19 cellular contexts compared by ENCODE assay signal in genomic region chr5:109701779-109702178, GRCh38. TPM values are rescaled to one million over a fixed set of nuclear protein-coding genes. Genes with fewer than 3 reads are reported as not detected.
DNase-seq lines count a peak whose midpoint lies in the region; ATAC-seq, FAIRE-seq and TF ChIP-seq lines count a peak whose summit lies in the region.
"Had no signal": no experiment of that assay in that cellular context is flagged by ENCODE, and none has a peak within 500 bp of the region (broad histone marks: within the 10 kb centered on the region; RNA-seq: fewer than 3 reads in every experiment).

No MANE protein-coding gene starts in this region.

- no peak overlapping the region for H3K4me3 Mint-ChIP-seq in Caco-2 (ENCODE audit: unreplicated experiment)
- H3K4me3 Mint-ChIP-seq in activated CD4-positive, alpha-beta T cell treated with anti-CD3 and anti-CD28 coated beads, Interleukin-2, amount 10 ng/mL, durations not matched to agents 7 days and 5 days: no peak overlapping the region
- no peak overlapping the region for H3K4me3 Mint-ChIP-seq in neural progenitor cell
- H3K4me3 Mint-ChIP-seq: activated CD4-positive, alpha-beta T cell treated with anti-CD3 and anti-CD28 coated beads, Interleukin-2, amount 10 ng/mL, durations not matched to agents 24 days and 14 days; dendritic cell treated with granulocyte-macrophage colony-stimulating factor and Interleukin-4, amounts not matched to agents 40 ng/mL and 50 ng/mL, for 4 days; mesothelial cell of epicardium had no signal

- H3K27ac ChIP-seq in KMS-11: no peak overlapping the region
- H3K27ac ChIP-seq in pancreas: no peak overlapping the region
- no peak overlapping the region for H3K27ac ChIP-seq in neural progenitor cell
- H3K27ac ChIP-seq: tibial artery had no signal

- FAIRE-seq in pancreas (lab: Jason Lieb, UNC): no peak
- FAIRE-seq: TTC549 had no signal

- WGBS in pancreas, 2 donors: 44% methylated on average over 2 of the region's 2 CpGs

- H3K4me1 ChIP-seq in Caco-2 (peaks cover 19% of the 10 kb centered on the region), KMS-11 (ENCODE audit: low read depth, poor library complexity, severe bottlenecking) (peaks cover 96% of the 10 kb centered on the region), endocrine pancreas (ENCODE audit: control insufficient read depth, insufficient read depth, low read length) (peaks cover 18% of the 10 kb centered on the region), pancreas (peaks cover 0 to 27% (median 21%) of the 10 kb centered on the region in 3 donors), neural progenitor cell (peaks cover 22% of the 10 kb centered on the region)

- ATAC-seq in pancreas: peak; percentile 54 to 73 (median 64)
- ATAC-seq: gastrocnemius medialis had no signal

- no peak overlapping the region for H3K4me3 ChIP-seq in Caco-2 (ENCODE audit: low read depth, low read length)
- H3K4me3 ChIP-seq in KMS-11 (IDR thresholded peaks at IDR 0.05; ENCODE audit: insufficient read depth, low read depth, low read length): no peak overlapping the region
- peak overlapping the region; percentile 48 for H3K4me3 ChIP-seq in endocrine pancreas (ENCODE audit: control insufficient read depth, insufficient read depth, low read length)
- no peak overlapping the region for H3K4me3 ChIP-seq in pancreas
- H3K4me3 ChIP-seq in neural progenitor cell: no peak overlapping the region
- H3K4me3 ChIP-seq: gastrocnemius medialis, skin epidermis, tibial artery had no signal

- H3K36me3 ChIP-seq in Caco-2 (ENCODE audit: control insufficient read depth, insufficient read depth, low read length): no peaks in the 10 kb centered on the region; the same call in 1 of the 2 replicates
- H3K36me3 ChIP-seq in KMS-11 (ENCODE audit: insufficient read depth): no peaks in the 10 kb centered on the region; the same call in 1 of the 2 replicates
- no peaks in the 10 kb centered on the region for H3K36me3 ChIP-seq in endocrine pancreas (ENCODE audit: control insufficient read depth, insufficient read depth, low read length)
- no peaks in the 10 kb centered on the region for H3K36me3 ChIP-seq in pancreas
- peaks cover 7% of the 10 kb centered on the region for H3K36me3 ChIP-seq in neural progenitor cell
- H3K36me3 ChIP-seq: gastrocnemius medialis, tibial artery had no signal

- H3K27me3 Mint-ChIP-seq in Caco-2 (ENCODE audit: insufficient read depth, unreplicated experiment) (no peaks in the 10 kb centered on the region), neural progenitor cell (ENCODE audit: insufficient read depth, low read depth) (peaks cover 2% of the 10 kb centered on the region)
- no peaks in the 10 kb centered on the region for H3K27me3 Mint-ChIP-seq in activated CD4-positive, alpha-beta T cell treated with anti-CD3 and anti-CD28 coated beads, Interleukin-2, amount 10 ng/mL, durations not matched to agents 7 days and 5 days
- H3K27me3 Mint-ChIP-seq: activated CD4-positive, alpha-beta T cell treated with anti-CD3 and anti-CD28 coated beads, Interleukin-2, amount 10 ng/mL, durations not matched to agents 24 days and 14 days; dendritic cell treated with granulocyte-macrophage colony-stimulating factor and Interleukin-4, amounts not matched to agents 40 ng/mL and 50 ng/mL, for 4 days had no signal

- CTCF ChIA-PET in Caco-2 (lab: Charles Lee): no interaction called here
- CTCF ChIA-PET in activated CD4-positive, alpha-beta T cell treated with anti-CD3 and anti-CD28 coated beads, Interleukin-2, amount 10 ng/mL, durations not matched to agents 7 days and 5 days (lab: Charles Lee): interaction anchor here (0.5 to 1.8 kb wide), 4 partner anchors 10 to 632 kb away, joined by 3 to 4 read pairs (median 4); no protein-coding TSS in a partner anchor

- H3K4me2 ChIP-seq in KMS-11 (peak overlapping the region; percentile 10; the same call in 1 of the 2 replicates), neural progenitor cell (no peak overlapping the region)

- TF ChIP-seq CTCF in Caco-2 (IDR thresholded peaks at IDR 0.05; ENCODE audit: insufficient read depth in 1 of 2, low read depth in 1 of 2, low read length in 1 of 2, severe bottlenecking in 1 of 2, unreplicated experiment in 1 of 2) (no peak), KMS-11 (conservative IDR thresholded peaks at IDR 0.05; ENCODE audit: low read depth, low read length) (no peak), pancreas (IDR thresholded peaks at IDR 0.05) (no peak), neural progenitor cell (IDR thresholded peaks at IDR 0.05) (no peak)

- H3K9me3 ChIP-seq in Caco-2 (no peaks in the 10 kb centered on the region), endocrine pancreas (ENCODE audit: control insufficient read depth, low read length) (no peaks in the 10 kb centered on the region), pancreas (no peaks in the 10 kb centered on the region), neural progenitor cell (ENCODE audit: low read depth) (no peaks in the 10 kb centered on the region)
- H3K9me3 ChIP-seq: gastrocnemius medialis, tibial artery had no signal

- H3K36me3 Mint-ChIP-seq in Caco-2 (ENCODE audit: insufficient read depth, unreplicated experiment) (peaks cover 6% of the 10 kb centered on the region), neural progenitor cell (peaks cover 51% of the 10 kb centered on the region)
- H3K36me3 Mint-ChIP-seq in activated CD4-positive, alpha-beta T cell treated with anti-CD3 and anti-CD28 coated beads, Interleukin-2, amount 10 ng/mL, durations not matched to agents 7 days and 5 days (ENCODE audit: low read depth): peaks cover 49% of the 10 kb centered on the region

- DNase-seq in Caco-2 (no peak), pancreas (no peak), DMS53 treated with DMSO at 0.1 percent for 48 hours (lab: John Stamatoyannopoulos, UW; ENCODE audit: unreplicated experiment) (no peak), neural progenitor cell (ENCODE audit: low spot score) (no peak)
- DNase-seq in activated CD4-positive, alpha-beta T cell treated with anti-CD3 and anti-CD28 coated beads, Interleukin-2, amount 10 ng/mL, durations not matched to agents 7 days and 5 days: no peak
- DNase-seq: activated CD4-positive, alpha-beta T cell treated with anti-CD3 and anti-CD28 coated beads, Interleukin-2, amount 10 ng/mL, durations not matched to agents 24 days and 14 days; gastrocnemius medialis; left colon; NCI-H1105; NCI-H2081; RPMI8226; stimulated activated naive CD4-positive, alpha-beta T cell treated with Interleukin-2 at 50 U/mL for 16 hours; tibial artery had no signal

- no peak overlapping the region for H2AFZ ChIP-seq in KMS-11 (ENCODE audit: low read depth)
- H2AFZ ChIP-seq in neural progenitor cell (replicated peaks): no peak overlapping the region

- H3K9ac ChIP-seq in KMS-11: no peak overlapping the region
- no peak overlapping the region for H3K9ac ChIP-seq in endocrine pancreas (ENCODE audit: control insufficient read depth, insufficient read depth, low read length)
- H3K9ac ChIP-seq in neural progenitor cell: no peak overlapping the region

- H3K4me1 Mint-ChIP-seq in Caco-2 (ENCODE audit: low read depth, unreplicated experiment) (peaks cover 19% of the 10 kb centered on the region), neural progenitor cell (peaks cover 6% of the 10 kb centered on the region)
- H3K4me1 Mint-ChIP-seq in activated CD4-positive, alpha-beta T cell treated with anti-CD3 and anti-CD28 coated beads, Interleukin-2, amount 10 ng/mL, durations not matched to agents 7 days and 5 days: peaks cover 36% of the 10 kb centered on the region

- H3K27me3 ChIP-seq in Caco-2 (replicated peaks; ENCODE audit: control insufficient read depth, insufficient read depth, low read length) (no peaks in the 10 kb centered on the region), KMS-11 (ENCODE audit: insufficient read depth, low read depth) (no peaks in the 10 kb centered on the region), endocrine pancreas (ENCODE audit: control insufficient read depth, insufficient read depth, low read length) (no peaks in the 10 kb centered on the region), pancreas (no peaks in the 10 kb centered on the region), neural progenitor cell (no peaks in the 10 kb centered on the region)
- H3K27me3 ChIP-seq: gastrocnemius medialis, tibial artery had no signal

- intact Hi-C loops in Caco-2 (cut with micrococcal nuclease; ENCODE audit: unreplicated experiment) (loop anchor here (1.0 kb wide), 1 partner anchor 10 kb away; no protein-coding TSS in a partner anchor), pancreas (cut with DNase I) (no loop called here)

- H4K20me1 ChIP-seq in KMS-11 (ENCODE audit: insufficient read depth): peaks cover 77% of the 10 kb centered on the region
- peaks cover 82% of the 10 kb centered on the region for H4K20me1 ChIP-seq in neural progenitor cell (ENCODE audit: low read depth)

- H3K9me3 Mint-ChIP-seq in Caco-2 (ENCODE audit: unreplicated experiment) (no peaks in the 10 kb centered on the region), neural progenitor cell (peaks cover 15% of the 10 kb centered on the region)
- peaks cover 2% of the 10 kb centered on the region for H3K9me3 Mint-ChIP-seq in activated CD4-positive, alpha-beta T cell treated with anti-CD3 and anti-CD28 coated beads, Interleukin-2, amount 10 ng/mL, durations not matched to agents 7 days and 5 days
- H3K9me3 Mint-ChIP-seq: activated CD4-positive, alpha-beta T cell treated with anti-CD3 and anti-CD28 coated beads, Interleukin-2, amount 10 ng/mL, durations not matched to agents 24 days and 14 days; dendritic cell treated with granulocyte-macrophage colony-stimulating factor and Interleukin-4, amounts not matched to agents 40 ng/mL and 50 ng/mL, for 4 days; mesothelial cell of epicardium had no signal

- peak overlapping the region; percentile 2 for H3K27ac Mint-ChIP-seq in Caco-2 (ENCODE audit: unreplicated experiment)
- no peak overlapping the region for H3K27ac Mint-ChIP-seq in activated CD4-positive, alpha-beta T cell treated with anti-CD3 and anti-CD28 coated beads, Interleukin-2, amount 10 ng/mL, durations not matched to agents 7 days and 5 days
- H3K27ac Mint-ChIP-seq in neural progenitor cell: no peak overlapping the region
- H3K27ac Mint-ChIP-seq: activated CD4-positive, alpha-beta T cell treated with anti-CD3 and anti-CD28 coated beads, Interleukin-2, amount 10 ng/mL, durations not matched to agents 24 days and 14 days; dendritic cell treated with granulocyte-macrophage colony-stimulating factor and Interleukin-4, amounts not matched to agents 40 ng/mL and 50 ng/mL, for 4 days; mesothelial cell of epicardium had no signal

- POLR2A ChIA-PET in Caco-2 (lab: Charles Lee): no interaction called here
- POLR2A ChIA-PET in activated CD4-positive, alpha-beta T cell treated with anti-CD3 and anti-CD28 coated beads, Interleukin-2, amount 10 ng/mL, durations not matched to agents 7 days and 5 days (lab: Charles Lee): no interaction called here

- no TSS peak for BruUV-seq in Caco-2 (replicated peaks; lab: Mats Ljungman, UMichigan)

- H3K79me2 ChIP-seq in KMS-11 (ENCODE audit: insufficient read depth, low read depth): peaks cover 100% of the 10 kb centered on the region
- H3K79me2 ChIP-seq in neural progenitor cell (ENCODE audit: low read depth): peaks cover 100% of the 10 kb centered on the region

- no peaks in the 10 kb centered on the region for H3F3A ChIP-seq in neural progenitor cell (ENCODE audit: low read depth)

RNA-seq across cellular contexts. Expression of gene MAN2A1, which starts 12.1 kb away (rescaled TPM):
- 57.3 and 57.7 TPM in 2 replicates for total RNA-seq in Caco-2 (2022)
- 10 to 100 TPM; 30.8 to 49.4 (median 40.6) TPM for total RNA-seq in pancreas
- polyA plus RNA-seq in pancreas: 10 to 100 TPM in 1 of 2 donors, 1 to 10 TPM in 1; 8.5 to 15.3 TPM
- 10 to 100 TPM; 39.2 to 45.9 TPM for total RNA-seq in activated CD4-positive, alpha-beta T cell treated with anti-CD3 and anti-CD28 coated beads, Interleukin-2, amount 10 ng/mL, durations not matched to agents 7 days and 5 days
- total RNA-seq in neural progenitor cell (ENCODE audit: low replicate concordance): 103 and 130 TPM in 2 replicates
